ENCODE assay signal across 8 cellular contexts in the genomic region with DNA sequence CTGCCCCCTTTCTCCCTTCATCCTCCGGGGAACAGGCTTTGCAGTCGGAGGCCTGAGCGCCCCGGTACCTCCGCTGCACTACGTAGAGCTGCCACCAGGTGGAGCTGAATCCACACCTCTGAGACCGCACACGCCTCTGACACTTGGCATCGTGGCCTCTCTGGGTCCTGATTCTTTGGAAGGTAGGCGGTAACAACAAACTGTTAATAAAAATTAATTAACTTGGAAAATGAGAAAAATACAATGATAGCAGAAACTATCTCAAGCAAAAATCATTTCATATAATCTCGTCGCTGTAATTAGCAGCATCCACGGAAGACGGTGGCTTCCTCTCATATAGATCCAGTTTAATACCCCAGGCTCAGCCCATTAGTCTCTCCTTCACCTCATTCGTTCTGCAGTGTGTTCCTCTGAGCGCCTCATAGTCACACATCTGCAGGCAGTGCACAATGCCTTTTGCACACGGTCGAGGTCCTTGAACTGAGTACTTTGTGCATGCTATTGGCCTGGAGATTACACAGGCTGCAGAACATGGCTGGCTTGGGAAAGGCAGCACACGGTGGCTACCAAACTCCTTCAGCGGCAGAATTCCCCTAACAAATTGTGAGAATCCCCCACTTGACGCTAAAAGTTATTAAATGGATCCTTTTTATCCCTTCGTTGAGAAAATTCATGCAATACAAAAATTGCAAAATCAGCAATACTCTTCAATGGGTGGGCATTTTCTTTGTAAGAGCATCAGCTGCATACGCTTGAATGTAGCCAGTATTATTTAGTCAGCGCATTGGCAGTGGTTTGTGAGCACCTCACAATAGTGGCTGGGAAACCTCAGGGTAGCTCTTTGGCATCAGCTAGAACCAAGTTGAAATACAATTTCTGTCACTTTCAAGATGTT. TPM values are rescaled to one million over a fixed set of nuclear protein-coding genes. Genes with fewer than 3 reads are reported as not detected.
DNase-seq lines count a peak whose midpoint lies in the region; ATAC-seq and TF ChIP-seq lines count a peak whose summit lies in the region.

No MANE protein-coding gene starts in this region.

- ATAC-seq in HG02678 (IDR thresholded peaks at IDR 0.05; ENCODE audit: unreplicated experiment) (peak; percentile 93), body of pancreas (peak; percentile 89)

- TF ChIP-seq POLR2A in body of pancreas (IDR thresholded peaks at IDR 0.05) = no peak

- DNase-seq in SIG-M5 treated with dmso at 0.1 percent for 504 hours (lab: John Stamatoyannopoulos, UW; ENCODE audit: unreplicated experiment) = peak; percentile 57
- no peak for DNase-seq in SIG-M5 (lab: John Stamatoyannopoulos, UW)
- DNase-seq in NCI-H128 (lab: John Stamatoyannopoulos, UW; ENCODE audit: unreplicated experiment) = peak; percentile 34
- peak; percentile 62 for DNase-seq in UCSD-AML1 (lab: John Stamatoyannopoulos, UW; ENCODE audit: unreplicated experiment)
- DNase-seq in body of pancreas = peak; percentile 80 to 88 (median 84)
- DNase-seq in iPS-NIHi11 (ENCODE audit: low spot score) = peak; percentile 87
- peak; percentile 56 to 73 for DNase-seq in stimulated activated CD4-positive, alpha-beta T cell treated with anti-CD3 and anti-CD28 coated beads, Interleukin-15, amount 100 ng/mL, for 48 hours (ENCODE audit: low read depth in 2 of 2)

- no peaks in the 10 kb centered on the region for H3K27me3 ChIP-seq in body of pancreas

- no peak overlapping the region for H3K4me3 ChIP-seq in body of pancreas

- TF ChIP-seq CTCF in body of pancreas (IDR thresholded peaks at IDR 0.05) = peak; percentile 86 to 99 (median 95)

- WGBS in body of pancreas, 2 donors = 32 to 34% methylated on average over 24 of the region's 24 CpGs

- intact Hi-C loops in body of pancreas (cut with DNase I) = loop anchor here (5.0 kb wide), 1 partner anchor 204 kb away; no protein-coding TSS in a partner anchor

- H3K36me3 ChIP-seq in body of pancreas (replicated peaks in 1 of 2; ENCODE audit: insufficient read depth in 1 of 2, low read depth in 2 of 2) = no peaks in the 10 kb centered on the region

- H3K27ac ChIP-seq in body of pancreas = no peak overlapping the region

- no peaks in the 10 kb centered on the region for H3K4me1 ChIP-seq in body of pancreas

- H3K9me3 ChIP-seq in body of pancreas = no peaks in the 10 kb centered on the region

RNA-seq across cellular contexts. Expression of a gene that starts 18.7 kb away (rescaled TPM):
- not detected for total RNA-seq in body of pancreas

RNA-seq across cellular contexts. Expression of a gene that starts 43.9 kb away (rescaled TPM):
- total RNA-seq in body of pancreas = not detected

RNA-seq across cellular contexts. Expression of a gene that starts 46.1 kb away (rescaled TPM):
- total RNA-seq in body of pancreas = under 1 TPM in 1 of 2 donors, not detected in 1; 0.33 TPM
